ENCODE assay signal across 13 cellular contexts in genomic region chr12:99253068-99253467, GRCh38.
DNase-seq lines count a peak whose midpoint lies in the region; ATAC-seq and TF ChIP-seq lines count a peak whose summit lies in the region.
"Had no signal": no experiment of that assay in that cellular context is flagged by ENCODE, and none has a peak within 500 bp of the region (broad histone marks: within the 10 kb centered on the region; RNA-seq: fewer than 3 reads in every experiment).

No MANE protein-coding gene starts in this region.

- peak; percentile 30 for TF ChIP-seq CTCF in C4-2B (conservative IDR thresholded peaks at IDR 0.05)
- TF ChIP-seq CTCF in GM12874 (IDR thresholded peaks at IDR 0.05; ENCODE audit: insufficient read depth, low read depth, low read length), result peak; percentile 32; the same call in 1 of the 2 replicates
- peak; percentile 14 for TF ChIP-seq CTCF in epithelial cell of esophagus (IDR thresholded peaks at IDR 0.05; ENCODE audit: insufficient read depth, low read depth, low read length, missing control alignments)

- H3K4me3 ChIP-seq in epithelial cell of esophagus (ENCODE audit: low read length), result no peak overlapping the region
- H3K4me3 ChIP-seq: cardiac muscle cell had no signal

- no peak for ATAC-seq in GM21423 (IDR thresholded peaks at IDR 0.05; ENCODE audit: unreplicated experiment)

- DNase-seq in NCI-H82 (lab: John Stamatoyannopoulos, UW) (peak; percentile 57), epithelial cell of esophagus (ENCODE audit: low read depth) (no peak), AG20443 (ENCODE audit: low spot score) (no peak), GF-D8 (lab: John Stamatoyannopoulos, UW) (no peak)
- DNase-seq in effector CD4-positive, alpha-beta T cell, result no peak
- DNase-seq: activated CD8-positive, alpha-beta memory T cell treated with anti-CD3 and anti-CD28 coated beads, Interleukin-2, amount 50 U/mL, for 4 hours; GOT3; nucleus accumbens; stimulated activated CD4-positive, alpha-beta T cell treated with anti-CD3 and anti-CD28 coated beads, Interleukin-2, amount 100 ng/mL, for 24 hours had no signal

- H3K27ac ChIP-seq in C4-2B, result no peak overlapping the region
- H3K27ac ChIP-seq: cardiac muscle cell had no signal
